ENCODE assay signal across 10 cellular contexts in the genomic region with DNA sequence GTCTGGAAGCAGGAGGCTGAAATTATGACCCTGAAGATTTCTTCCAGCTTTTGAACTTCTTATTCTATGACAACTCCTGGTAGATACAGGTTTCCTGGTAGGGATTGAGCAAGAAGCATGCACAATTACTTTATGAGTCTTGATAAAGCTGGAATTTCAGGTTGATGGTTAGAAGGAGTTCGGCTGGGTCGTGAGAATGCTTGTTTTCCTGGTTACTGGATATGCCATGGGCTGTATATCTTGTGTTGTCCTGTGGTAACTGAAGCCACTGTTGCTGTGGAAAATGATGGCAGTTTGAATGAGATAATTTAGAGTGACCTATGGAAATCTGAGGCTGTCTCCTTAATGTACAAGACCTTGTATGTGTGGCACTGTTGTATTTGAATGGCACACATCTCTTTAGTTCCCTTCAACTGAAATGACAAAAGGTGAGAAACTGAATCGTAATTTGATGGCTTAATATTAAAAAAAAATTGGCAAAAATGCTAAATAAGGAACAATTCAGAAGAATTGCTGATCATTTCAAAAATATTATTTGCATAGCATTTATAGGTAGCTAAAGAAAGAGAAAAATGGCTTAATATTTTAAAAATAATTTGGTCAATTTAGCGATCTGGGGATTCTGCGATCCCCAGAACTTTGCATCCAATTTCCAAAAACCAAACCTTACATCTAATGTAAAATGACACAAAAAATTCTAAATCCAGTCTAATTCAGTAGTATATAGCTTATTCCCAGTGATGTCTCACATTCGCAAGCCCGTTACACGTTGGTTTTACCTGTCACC. TPM values are rescaled to one million over a fixed set of nuclear protein-coding genes. Genes with fewer than 3 reads are reported as not detected.
DNase-seq lines count a peak whose midpoint lies in the region; ATAC-seq and TF ChIP-seq lines count a peak whose summit lies in the region.
"Had no signal": no experiment of that assay in that cellular context is flagged by ENCODE, and none has a peak within 500 bp of the region (broad histone marks: within the 10 kb centered on the region; RNA-seq: fewer than 3 reads in every experiment).

No MANE protein-coding gene starts in this region.

- H3K9me3 Mint-ChIP-seq in activated naive CD8-positive, alpha-beta T cell (ENCODE audit: low read depth), result no peaks in the 10 kb centered on the region
- H3K9me3 Mint-ChIP-seq in activated naive CD8-positive, alpha-beta T cell treated with anti-CD3 and anti-CD28 coated beads for 36 hours, result no peaks in the 10 kb centered on the region
- H3K9me3 Mint-ChIP-seq in activated T-helper 17 cell treated with anti-CD3 and anti-CD28 coated beads, Interleukin-2, amount 50 U/mL, for 72 hours, result no peaks in the 10 kb centered on the region
- H3K9me3 Mint-ChIP-seq: CD14-positive monocyte had no signal

- H3K27me3 ChIP-seq in left lung, result no peaks in the 10 kb centered on the region

- DNase-seq in activated naive CD8-positive, alpha-beta T cell treated with anti-CD3 and anti-CD28 coated beads for 36 hours, result no peak
- no peak for DNase-seq in left lung
- DNase-seq in iPS-NIHi11 (ENCODE audit: low spot score), result no peak
- no peak for DNase-seq in AG08395 (ENCODE audit: low spot score)
- no peak for DNase-seq in GM13977 (ENCODE audit: low spot score)
- DNase-seq: activated CD4-positive, alpha-beta T cell treated with anti-CD3 and anti-CD28 coated beads, Interleukin-2, amount 50 U/mL, for 48 hours had no signal

- peaks cover 35% of the 10 kb centered on the region for H3K4me1 Mint-ChIP-seq in activated naive CD8-positive, alpha-beta T cell (ENCODE audit: low read depth)
- peaks cover 32% of the 10 kb centered on the region for H3K4me1 Mint-ChIP-seq in activated naive CD8-positive, alpha-beta T cell treated with anti-CD3 and anti-CD28 coated beads for 36 hours
- peaks cover 20% of the 10 kb centered on the region for H3K4me1 Mint-ChIP-seq in activated T-helper 17 cell treated with anti-CD3 and anti-CD28 coated beads, Interleukin-2, amount 50 U/mL, for 72 hours

- no peaks in the 10 kb centered on the region for H3K36me3 Mint-ChIP-seq in activated naive CD8-positive, alpha-beta T cell
- peaks cover 20% of the 10 kb centered on the region for H3K36me3 Mint-ChIP-seq in activated naive CD8-positive, alpha-beta T cell treated with anti-CD3 and anti-CD28 coated beads for 36 hours
- H3K36me3 Mint-ChIP-seq in activated T-helper 17 cell treated with anti-CD3 and anti-CD28 coated beads, Interleukin-2, amount 50 U/mL, for 72 hours (ENCODE audit: low read depth), result peaks cover 31% of the 10 kb centered on the region

- TF ChIP-seq CTCF in left lung (IDR thresholded peaks at IDR 0.05), result no peak
- TF ChIP-seq CTCF in GM13977 (IDR thresholded peaks at IDR 0.05; ENCODE audit: extremely low read depth, insufficient read depth, missing control alignments), result no peak

- H3K36me3 ChIP-seq in left lung (no peaks in the 10 kb centered on the region), urinary bladder (ENCODE audit: insufficient read depth) (no peaks in the 10 kb centered on the region)

- 83% methylated on average over 8 of the region's 8 CpGs for WGBS in urinary bladder

- H3K4me1 ChIP-seq in left lung (peaks cover 0 to 32% of the 10 kb centered on the region in 2 donors), urinary bladder (ENCODE audit: insufficient read depth) (no peaks in the 10 kb centered on the region)

- H3K4me3 Mint-ChIP-seq in activated naive CD8-positive, alpha-beta T cell, result peak overlapping the region; percentile 91
- no peak overlapping the region for H3K4me3 Mint-ChIP-seq in activated naive CD8-positive, alpha-beta T cell treated with anti-CD3 and anti-CD28 coated beads for 36 hours
- H3K4me3 Mint-ChIP-seq in activated T-helper 17 cell treated with anti-CD3 and anti-CD28 coated beads, Interleukin-2, amount 50 U/mL, for 72 hours, result peak overlapping the region; percentile 79

- peak overlapping the region in 1 of 2 donors; percentile 30 for H3K27ac ChIP-seq in left lung
- peak overlapping the region; percentile 18 for H3K27ac ChIP-seq in urinary bladder (ENCODE audit: low read depth)

- no peaks in the 10 kb centered on the region for H3K27me3 Mint-ChIP-seq in activated naive CD8-positive, alpha-beta T cell
- H3K27me3 Mint-ChIP-seq in activated naive CD8-positive, alpha-beta T cell treated with anti-CD3 and anti-CD28 coated beads for 36 hours, result peaks cover 12% of the 10 kb centered on the region
- no peaks in the 10 kb centered on the region for H3K27me3 Mint-ChIP-seq in activated T-helper 17 cell treated with anti-CD3 and anti-CD28 coated beads, Interleukin-2, amount 50 U/mL, for 72 hours

- H3K4me3 ChIP-seq in left lung (peak overlapping the region in 1 of 2 donors; percentile 87), urinary bladder (ENCODE audit: low read depth, low read length) (no peak overlapping the region)

- intact Hi-C loops in left lung (cut with DNase I), result no loop called here

- peak overlapping the region; percentile 87 for H3K27ac Mint-ChIP-seq in activated naive CD8-positive, alpha-beta T cell
- no peak overlapping the region for H3K27ac Mint-ChIP-seq in activated naive CD8-positive, alpha-beta T cell treated with anti-CD3 and anti-CD28 coated beads for 36 hours
- no peak overlapping the region for H3K27ac Mint-ChIP-seq in activated T-helper 17 cell treated with anti-CD3 and anti-CD28 coated beads, Interleukin-2, amount 50 U/mL, for 72 hours

- H3K9me3 ChIP-seq in left lung, result no peaks in the 10 kb centered on the region

- in situ Hi-C loops in GM13977 (cut with MboI; ENCODE audit: low pct_unique_long_range_greater_than_20kb, low sequenced_read_pairs, unreplicated experiment), result no loop called here

- no peak for ATAC-seq in activated T-helper 17 cell treated with anti-CD3 and anti-CD28 coated beads, Interleukin-2, amount 50 U/mL, for 72 hours (replicated peaks)
- ATAC-seq in left lung, result peak; percentile 6

RNA-seq across cellular contexts. Expression of a gene that starts 1.1 kb away (rescaled TPM):
- total RNA-seq in activated naive CD8-positive, alpha-beta T cell treated with anti-CD3 and anti-CD28 coated beads for 36 hours, result 10 to 100 TPM; 73.9 to 74.9 TPM
- total RNA-seq in activated T-helper 17 cell treated with anti-CD3 and anti-CD28 coated beads, Interleukin-2, amount 50 U/mL, for 72 hours, result 10 to 100 TPM; 61.4 to 86.9 TPM
- total RNA-seq in left lung (10 to 100 TPM; 89.1 to 96.9 TPM), urinary bladder (122 TPM)
- polyA plus RNA-seq in urinary bladder, result 81.8 TPM
